ENCODE assay signal across 9 cellular contexts in the genomic region with DNA sequence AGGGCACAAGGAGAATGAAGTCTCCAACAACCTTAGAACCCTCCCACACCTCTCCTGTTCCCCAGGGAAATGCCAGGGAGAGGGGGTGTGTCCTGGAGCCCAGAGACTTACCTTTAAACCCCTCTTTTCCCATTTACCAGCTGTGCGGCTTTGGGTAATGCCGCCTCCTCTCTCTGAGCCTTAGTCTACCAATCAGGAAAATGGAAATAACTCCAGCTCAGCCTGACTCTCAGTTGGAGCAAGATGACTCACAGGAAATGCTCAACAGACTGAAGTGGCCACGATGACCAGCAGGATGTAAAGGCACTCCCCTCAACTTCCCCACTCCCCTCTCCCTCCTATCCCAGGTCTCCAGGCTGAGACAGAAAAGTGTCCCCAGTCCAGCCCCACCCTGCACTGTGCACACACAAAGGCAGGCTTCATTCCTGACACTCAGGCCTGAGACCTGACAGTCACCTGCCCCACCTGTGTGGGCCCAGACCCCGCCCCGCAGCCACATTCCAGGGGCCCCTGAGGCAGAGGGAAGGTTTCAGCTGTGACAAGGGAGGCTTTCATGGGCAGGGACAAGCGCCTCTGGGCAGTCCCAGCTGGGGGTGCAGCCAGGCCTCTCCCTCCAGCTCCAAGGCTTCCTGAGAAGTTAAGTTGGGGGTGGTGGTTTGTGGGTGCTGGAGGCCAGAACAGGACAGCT. TPM values are rescaled to one million over a fixed set of nuclear protein-coding genes. Genes with fewer than 3 reads are reported as not detected.
A peak's percentile ranks its signal among the peaks of the same experiment; 100 is the strongest.
DNase-seq lines count a peak whose midpoint lies in the region; ATAC-seq, FAIRE-seq and TF ChIP-seq lines count a peak whose summit lies in the region.
"Had no signal": no experiment of that assay in that cellular context is flagged by ENCODE, and none has a peak within 500 bp of the region (broad histone marks: within the 10 kb centered on the region; RNA-seq: fewer than 3 reads in every experiment).

No MANE protein-coding gene starts in this region.

- peaks cover 0 to 4% of the 10 kb centered on the region in 2 experiments; a peak in 2 of 3 replicates for H3K36me3 ChIP-seq in HEK293 (ENCODE audit: control insufficient read depth in 2 of 2, insufficient read depth in 1 of 2, low read length in 2 of 2)
- no peaks in the 10 kb centered on the region for H3K36me3 ChIP-seq in astrocyte (ENCODE audit: insufficient read depth, low read length)

- CTCF ChIA-PET in HEK293 (lab: Yijun Ruan, JAX), result interaction anchor here (0.6 to 2.6 kb wide), 10 partner anchors 15 to 586 kb away, joined by 3 to 20 read pairs (median 4); no protein-coding TSS in a partner anchor
- CTCF ChIA-PET in T-cell (lab: Charles Lee), result no interaction called here

- peaks cover 2% of the 10 kb centered on the region for H3K9me3 Mint-ChIP-seq in astrocyte (ENCODE audit: unreplicated experiment)
- no peaks in the 10 kb centered on the region for H3K9me3 Mint-ChIP-seq in T-cell
- H3K9me3 Mint-ChIP-seq: dendritic cell treated with granulocyte-macrophage colony-stimulating factor and Interleukin-4, amounts not matched to agents 40 ng/mL and 50 ng/mL, for 4 days had no signal

- H2AFZ ChIP-seq in astrocyte (ENCODE audit: low read depth, low read length), result peak overlapping the region; percentile 2

- peak overlapping the region; percentile 58 for H3K9ac ChIP-seq in astrocyte (ENCODE audit: low read length)

- H3K36me3 Mint-ChIP-seq in astrocyte (ENCODE audit: low read depth, unreplicated experiment) (no peaks in the 10 kb centered on the region), T-cell (no peaks in the 10 kb centered on the region)

- no peaks in the 10 kb centered on the region for H4K20me1 ChIP-seq in astrocyte (ENCODE audit: insufficient read depth, low read length)

- H3K4me1 ChIP-seq in HEK293 (ENCODE audit: control insufficient read depth, insufficient read depth, low read length), result peaks cover 23% of the 10 kb centered on the region
- H3K4me1 ChIP-seq in astrocyte (ENCODE audit: insufficient read depth, low read length), result peaks cover 36% of the 10 kb centered on the region

- FAIRE-seq in astrocyte (lab: Jason Lieb, UNC), result peak; percentile 73

- H3K4me1 Mint-ChIP-seq in astrocyte (ENCODE audit: low read depth, unreplicated experiment) (peaks cover 9% of the 10 kb centered on the region), T-cell (peaks cover 0 to 1% (median 0%) of the 10 kb centered on the region in 3 donors)

- H3K27ac ChIP-seq in 22Rv1 (peak overlapping the region; percentile 87), HEK293 (ENCODE audit: extremely low read depth, low read depth, low read length) (no peak overlapping the region; the same call in 1 of the 2 replicates), astrocyte (ENCODE audit: low read depth, low read length) (peak overlapping the region; percentile 81)

- DNase-seq in astrocyte (ENCODE audit: low read depth), result peak; percentile 87
- DNase-seq in kidney glomerular epithelial cell (lab: John Stamatoyannopoulos, UW), result peak; percentile 84
- DNase-seq in T-cell, result no peak
- DNase-seq in effector CD8-positive, alpha-beta T cell (lab: John Stamatoyannopoulos, UW), result no peak
- DNase-seq in activated CD4-positive, alpha-beta T cell treated with anti-CD3 and anti-CD28 coated beads for 1 hour, result no peak
- DNase-seq in T-helper 1 cell, result no peak

- H3K27me3 ChIP-seq in astrocyte (ENCODE audit: insufficient read depth, low read length), result no peaks in the 10 kb centered on the region

- POLR2A ChIA-PET in HEK293 (lab: Yijun Ruan, JAX), result interaction anchor here (0.7 to 1.8 kb wide), 5 partner anchors 11 to 696 kb away, joined by 3 to 5 read pairs (median 3); no protein-coding TSS in a partner anchor
- POLR2A ChIA-PET in T-cell (lab: Charles Lee), result no interaction called here

- peaks cover 2% of the 10 kb centered on the region for H3K79me2 ChIP-seq in astrocyte (ENCODE audit: insufficient read depth, low read length)

- TF ChIP-seq CTCF in 22Rv1 (IDR thresholded peaks at IDR 0.05) (no peak), HEK293 (tag by site-specific recombination; IDR thresholded peaks at IDR 0.05) (no peak), astrocyte (IDR thresholded peaks at IDR 0.05; ENCODE audit: insufficient read depth, low read depth, low read length) (no peak)

- H3K4me3 Mint-ChIP-seq in astrocyte (ENCODE audit: unreplicated experiment) (no peak overlapping the region), T-cell (no peak overlapping the region)
- H3K4me3 Mint-ChIP-seq: dendritic cell treated with granulocyte-macrophage colony-stimulating factor and Interleukin-4, amounts not matched to agents 40 ng/mL and 50 ng/mL, for 4 days had no signal

- H3K4me2 ChIP-seq in astrocyte (ENCODE audit: low read length), result peak overlapping the region; percentile 51

- H3K4me3 ChIP-seq in HEK293 (ENCODE audit: low read depth, low read length), result no peak overlapping the region
- peak overlapping the region; percentile 37 for H3K4me3 ChIP-seq in astrocyte (ENCODE audit: insufficient read depth, low read depth, low read length)

- peak overlapping the region; percentile 75 for H3K27ac Mint-ChIP-seq in astrocyte (ENCODE audit: unreplicated experiment)
- no peak overlapping the region for H3K27ac Mint-ChIP-seq in T-cell
- H3K27ac Mint-ChIP-seq: dendritic cell treated with granulocyte-macrophage colony-stimulating factor and Interleukin-4, amounts not matched to agents 40 ng/mL and 50 ng/mL, for 4 days had no signal

- H3K9me3 ChIP-seq in HEK293 (ENCODE audit: control insufficient read depth, insufficient read depth, low read depth, low read length) (no peaks in the 10 kb centered on the region), astrocyte (ENCODE audit: insufficient read depth, low read depth, low read length) (no peaks in the 10 kb centered on the region)

- H3K27me3 Mint-ChIP-seq in astrocyte (ENCODE audit: low read depth, unreplicated experiment), result peaks cover 5% of the 10 kb centered on the region
- H3K27me3 Mint-ChIP-seq in T-cell, result peaks cover 7 to 8% of the 10 kb centered on the region in 2 donors

- ATAC-seq in T-cell (replicated peaks in 1 of 4), result no peak

TF ChIP-seq in HEK293, 187 proteins besides CTCF, POLR2A, EP300 and RAD21 (continues in another document):
- TF ChIP-seq, protein P1, sequence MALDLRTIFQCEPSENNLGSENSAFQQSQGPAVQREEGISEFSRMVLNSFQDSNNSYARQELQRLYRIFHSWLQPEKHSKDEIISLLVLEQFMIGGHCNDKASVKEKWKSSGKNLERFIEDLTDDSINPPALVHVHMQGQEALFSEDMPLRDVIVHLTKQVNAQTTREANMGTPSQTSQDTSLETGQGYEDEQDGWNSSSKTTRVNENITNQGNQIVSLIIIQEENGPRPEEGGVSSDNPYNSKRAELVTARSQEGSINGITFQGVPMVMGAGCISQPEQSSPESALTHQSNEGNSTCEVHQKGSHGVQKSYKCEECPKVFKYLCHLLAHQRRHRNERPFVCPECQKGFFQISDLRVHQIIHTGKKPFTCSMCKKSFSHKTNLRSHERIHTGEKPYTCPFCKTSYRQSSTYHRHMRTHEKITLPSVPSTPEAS (tag by site-specific recombination; IDR thresholded peaks at IDR 0.05), result no peak
- TF ChIP-seq ZBTB20 (tag by site-specific recombination; IDR thresholded peaks at IDR 0.05) (peak; percentile 22; the same call in 1 of the 2 replicates), ZNF223 (tag by site-specific recombination; IDR thresholded peaks at IDR 0.05) (no peak), KLF9 (tag by site-specific recombination; IDR thresholded peaks at IDR 0.05; ENCODE audit: low read depth) (peak; percentile 48; the same call in 1 of the 2 replicates), ZNF677 (tag by site-specific recombination; IDR thresholded peaks at IDR 0.05) (no peak)
- TF ChIP-seq, protein P2, sequence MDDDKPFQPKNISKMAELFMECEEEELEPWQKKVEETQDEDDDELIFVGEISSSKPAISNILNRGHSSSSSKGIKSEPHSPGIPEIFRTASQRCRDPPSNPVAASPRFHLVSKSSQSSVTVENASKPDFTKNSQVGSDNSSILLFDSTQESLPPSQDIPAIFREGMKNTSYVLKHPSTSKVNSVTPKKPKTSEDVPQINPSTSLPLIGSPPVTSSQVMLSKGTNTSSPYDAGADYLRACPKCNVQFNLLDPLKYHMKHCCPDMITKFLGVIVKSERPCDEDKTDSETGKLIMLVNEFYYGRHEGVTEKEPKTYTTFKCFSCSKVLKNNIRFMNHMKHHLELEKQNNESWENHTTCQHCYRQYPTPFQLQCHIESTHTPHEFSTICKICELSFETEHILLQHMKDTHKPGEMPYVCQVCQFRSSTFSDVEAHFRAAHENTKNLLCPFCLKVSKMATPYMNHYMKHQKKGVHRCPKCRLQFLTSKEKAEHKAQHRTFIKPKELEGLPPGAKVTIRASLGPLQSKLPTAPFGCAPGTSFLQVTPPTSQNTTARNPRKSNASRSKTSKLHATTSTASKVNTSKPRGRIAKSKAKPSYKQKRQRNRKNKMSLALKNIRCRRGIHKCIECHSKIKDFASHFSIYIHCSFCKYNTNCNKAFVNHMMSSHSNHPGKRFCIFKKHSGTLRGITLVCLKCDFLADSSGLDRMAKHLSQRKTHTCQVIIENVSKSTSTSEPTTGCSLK (tag by site-specific recombination; IDR thresholded peaks at IDR 0.05), result no peak
- TF ChIP-seq, protein P3, sequence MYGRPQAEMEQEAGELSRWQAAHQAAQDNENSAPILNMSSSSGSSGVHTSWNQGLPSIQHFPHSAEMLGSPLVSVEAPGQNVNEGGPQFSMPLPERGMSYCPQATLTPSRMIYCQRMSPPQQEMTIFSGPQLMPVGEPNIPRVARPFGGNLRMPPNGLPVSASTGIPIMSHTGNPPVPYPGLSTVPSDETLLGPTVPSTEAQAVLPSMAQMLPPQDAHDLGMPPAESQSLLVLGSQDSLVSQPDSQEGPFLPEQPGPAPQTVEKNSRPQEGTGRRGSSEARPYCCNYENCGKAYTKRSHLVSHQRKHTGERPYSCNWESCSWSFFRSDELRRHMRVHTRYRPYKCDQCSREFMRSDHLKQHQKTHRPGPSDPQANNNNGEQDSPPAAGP (tag by site-specific recombination; IDR thresholded peaks at IDR 0.05), result peak; percentile 63

RNA-seq across cellular contexts. Expression of a gene that starts 3.0 kb away (rescaled TPM):
- total RNA-seq in astrocyte (0.26 and 0.79 TPM in 2 replicates), T-cell (under 1 TPM in 2 of 5 donors, not detected in 3; 0.18 to 0.63 TPM)

RNA-seq across cellular contexts. Expression of a gene that starts 6.4 kb away (rescaled TPM):
- total RNA-seq in astrocyte, result 113 and 210 TPM in 2 replicates
- total RNA-seq in T-cell, result 1 to 10 TPM in 3 of 5 donors, not detected in 2; 3.8 to 4.8 (median 4.1) TPM

RNA-seq across cellular contexts. Expression of a gene that starts 16.3 kb away (rescaled TPM):
- not detected in 2 replicates for total RNA-seq in astrocyte
- not detected for total RNA-seq in T-cell

RNA-seq across cellular contexts. Expression of a gene that starts 32.0 kb away (rescaled TPM):
- total RNA-seq in astrocyte (not detected in 2 replicates), T-cell (not detected)

RNA-seq across cellular contexts. Expression of a gene that starts 40.8 kb away (rescaled TPM):
- not detected in 2 replicates for total RNA-seq in astrocyte
- not detected for total RNA-seq in T-cell

Comparison
In these comparisons a context has a peak if more than half of its experiments do, and no peak if none do; other contexts are left out.
1. DNase-seq: peak in astrocyte (single experiment) and kidney glomerular epithelial cell (single experiment); none in T-cell (0 of 34), effector CD8-positive, alpha-beta T cell (single experiment), activated CD4-positive, alpha-beta T cell treated with anti-CD3 and anti-CD28 coated beads for 1 hour (single experiment) and T-helper 1 cell (0 of 5).
2. RNA of a gene that starts 6.4 kb away (total RNA-seq): 113 to 210 TPM in astrocyte; 3.8 to 4.8 TPM in T-cell; every median in the first group is over 10 times any median in the second.